Comparison of ENCODE assay signal across 7 cellular contexts in genomic region chr21:33576741-33577141, GRCh38. TPM values are rescaled to one million over a fixed set of nuclear protein-coding genes. Genes with fewer than 3 reads are reported as not detected.
DNase-seq lines count a peak whose midpoint lies in the region; ATAC-seq, FAIRE-seq and TF ChIP-seq lines count a peak whose summit lies in the region.
"Not testable (repeated sequence)": the region's sequence is repeated elsewhere in the genome, so short reads cannot be mapped to it uniquely, and the experiment has no call there.

No MANE protein-coding gene starts in this region.

- H3K9me3 Mint-ChIP-seq in Calu3 (ENCODE audit: low read depth, unreplicated experiment); HFFc6; activated CD8-positive, alpha-beta T cell treated with anti-CD3 and anti-CD28 coated beads for 36 hours: not testable (repeated sequence)

- TF ChIP-seq POLR2A in HepG2 (IDR thresholded peaks at IDR 0.05; ENCODE audit: insufficient read depth in 1 of 2, low read depth in 2 of 2, low read length in 2 of 2): 0 out of 4 replicates have a peak, but pooled peaks of 1 of the 2 experiments have one; percentile 44

- H3K36me3 Mint-ChIP-seq in Calu3 (ENCODE audit: insufficient read depth, unreplicated experiment) (peaks cover 28% of the 10 kb centered on the region), HFFc6 (ENCODE audit: low read depth) (peaks cover 28% of the 10 kb centered on the region)
- peaks cover 40% of the 10 kb centered on the region for H3K36me3 Mint-ChIP-seq in activated CD8-positive, alpha-beta T cell treated with anti-CD3 and anti-CD28 coated beads for 36 hours (ENCODE audit: low read depth)

- H3K9ac ChIP-seq in HepG2 (ENCODE audit: insufficient read depth, low read depth, low read length): peak overlapping the region; percentile 5; the same call in 1 of the 2 replicates
- H3K9ac ChIP-seq in smooth muscle cell (ENCODE audit: low read depth): not testable (repeated sequence)

- DNase-seq in Calu3; HFFc6; activated CD8-positive, alpha-beta T cell treated with anti-CD3 and anti-CD28 coated beads for 36 hours; smooth muscle cell (lab: John Stamatoyannopoulos, UW; ENCODE audit: unreplicated experiment): not testable (repeated sequence)
- peak; percentile 37 for DNase-seq in amniotic epithelial cell (ENCODE audit: low read depth)
- DNase-seq in fibroblast of villous mesenchyme (ENCODE audit: low read depth): peak; percentile 34
- DNase-seq in HepG2 (ENCODE audit: low spot score): peak; percentile 99

- H3K79me2 ChIP-seq in HepG2 (ENCODE audit: insufficient read depth, low read length); smooth muscle cell (ENCODE audit: low read depth): not testable (repeated sequence)

- not testable (repeated sequence) for TF ChIP-seq CTCF in Calu3 (IDR thresholded peaks at IDR 0.05; ENCODE audit: unreplicated experiment); HFFc6 (IDR thresholded peaks at IDR 0.05); activated CD8-positive, alpha-beta T cell treated with anti-CD3 and anti-CD28 coated beads for 36 hours (IDR thresholded peaks at IDR 0.05); fibroblast of villous mesenchyme (IDR thresholded peaks at IDR 0.05; ENCODE audit: insufficient read depth, low read depth, low read length); HepG2 (CRISPR knock-in tag; IDR thresholded peaks at IDR 0.05); smooth muscle cell (IDR thresholded peaks at IDR 0.05; ENCODE audit: borderline replicate concordance, insufficient read depth, poor library complexity, severe bottlenecking)

- H4K20me1 ChIP-seq in HepG2 (ENCODE audit: insufficient read depth, low read length): not testable (repeated sequence)
- peaks cover 40% of the 10 kb centered on the region for H4K20me1 ChIP-seq in smooth muscle cell (ENCODE audit: low read depth)

- H3F3A ChIP-seq in smooth muscle cell (ENCODE audit: low read depth): peaks cover 29% of the 10 kb centered on the region

- POLR2A ChIA-PET in activated CD8-positive, alpha-beta T cell treated with anti-CD3 and anti-CD28 coated beads for 36 hours (lab: Charles Lee): not testable (repeated sequence)
- POLR2A ChIA-PET in HepG2 (lab: Yijun Ruan, JAX): interaction anchor here (0.9 to 2.2 kb wide), 2 partner anchors 12 kb away, joined by 4 to 8 read pairs; partner anchors contain the start of gene DONSON

- H3K27me3 ChIP-seq in HepG2 (ENCODE audit: control insufficient read depth in 1 of 2, insufficient read depth in 2 of 2, low read length in 2 of 2); smooth muscle cell (ENCODE audit: low read depth): not testable (repeated sequence)

- H3K4me2 ChIP-seq in HepG2 (ENCODE audit: low read depth, low read length): peak overlapping the region; percentile 41
- H3K4me2 ChIP-seq in smooth muscle cell: not testable (repeated sequence)

- CTCF ChIA-PET in Calu3 (lab: Charles Lee); HepG2 (lab: Yijun Ruan, JAX; ENCODE audit: low intra/inter-chr PET ratio, low total read pairs): not testable (repeated sequence)
- CTCF ChIA-PET in activated CD8-positive, alpha-beta T cell treated with anti-CD3 and anti-CD28 coated beads for 36 hours (lab: Charles Lee): interaction anchor here (0.8 to 2.1 kb wide), 2 partner anchors 12 to 23 kb away, joined by 3 to 7 read pairs; partner anchors contain the start of gene DONSON

- TF ChIP-seq EP300 in HepG2 (IDR thresholded peaks at IDR 0.05; ENCODE audit: low read depth in 2 of 2, low read length in 2 of 2) (peak; percentile 89 to 90), HepG2 (CRISPR knock-in tag; IDR thresholded peaks at IDR 0.05; ENCODE audit: borderline replicate concordance) (peak; percentile 94)

- peak overlapping the region; percentile 92 for H3K27ac ChIP-seq in HepG2 (ENCODE audit: extremely low read length, insufficient read depth, low read length)
- H3K27ac ChIP-seq in smooth muscle cell (ENCODE audit: low read depth): peak overlapping the region; percentile 48

- H3K27ac Mint-ChIP-seq in Calu3 (ENCODE audit: unreplicated experiment): not testable (repeated sequence)
- H3K27ac Mint-ChIP-seq in HFFc6: peak overlapping the region; percentile 69
- peak overlapping the region; percentile 34 for H3K27ac Mint-ChIP-seq in activated CD8-positive, alpha-beta T cell treated with anti-CD3 and anti-CD28 coated beads for 36 hours

- peak; percentile 81 for FAIRE-seq in HepG2 (lab: Jason Lieb, UNC)

- TSS peak; percentile 40 for BruUV-seq in Calu3 (replicated peaks; lab: Mats Ljungman, UMichigan)
- BruUV-seq in HepG2 (replicated peaks; lab: Mats Ljungman, UMichigan): not testable (repeated sequence)

- H3K27me3 Mint-ChIP-seq in Calu3 (ENCODE audit: unreplicated experiment); HFFc6 (ENCODE audit: insufficient read depth); activated CD8-positive, alpha-beta T cell treated with anti-CD3 and anti-CD28 coated beads for 36 hours: not testable (repeated sequence)

- not testable (repeated sequence) for ATAC-seq in activated CD8-positive, alpha-beta T cell treated with anti-CD3 and anti-CD28 coated beads for 36 hours
- peak; percentile 95 for ATAC-seq in HepG2

- peaks cover 1 to 22% of the 10 kb centered on the region in 2 experiments; a peak in 4 of 5 replicates for H3K36me3 ChIP-seq in HepG2 (replicated peaks in 1 of 2; ENCODE audit: control insufficient read depth in 1 of 2, insufficient read depth in 2 of 2, low read length in 2 of 2)
- peaks cover 22% of the 10 kb centered on the region for H3K36me3 ChIP-seq in smooth muscle cell (ENCODE audit: low read depth)

- not testable (repeated sequence) for H3K9me3 ChIP-seq in HepG2 (ENCODE audit: low read length); smooth muscle cell (replicated peaks; ENCODE audit: low read depth)

- not testable (repeated sequence) for H3K4me3 ChIP-seq in fibroblast of villous mesenchyme (ENCODE audit: low read depth, low read length); smooth muscle cell
- H3K4me3 ChIP-seq in HepG2 (replicated peaks in 1 of 3; ENCODE audit: insufficient read depth in 1 of 3, low read depth in 2 of 3, low read length in 3 of 3): peak overlapping the region in 1 of 3 experiments; percentile 6; a peak in 1 of 6 replicates

- WGBS in HepG2 (ENCODE audit: low lambda C conversion rate): 0% methylated on average over 2 of the region's 2 CpGs
- 74% methylated on average over 2 of the region's 2 CpGs for WGBS in smooth muscle cell (ENCODE audit: low lambda C conversion rate)

- not testable (repeated sequence) for H3K4me1 Mint-ChIP-seq in Calu3 (ENCODE audit: low read depth, unreplicated experiment)
- peaks cover 32% of the 10 kb centered on the region for H3K4me1 Mint-ChIP-seq in HFFc6 (ENCODE audit: low read depth)
- peaks cover 14% of the 10 kb centered on the region for H3K4me1 Mint-ChIP-seq in activated CD8-positive, alpha-beta T cell treated with anti-CD3 and anti-CD28 coated beads for 36 hours (ENCODE audit: low read depth)

- intact Hi-C loops in Calu3 (cut with micrococcal nuclease; ENCODE audit: unreplicated experiment); activated CD8-positive, alpha-beta T cell treated with anti-CD3 and anti-CD28 coated beads for 36 hours (cut with micrococcal nuclease); HepG2 (cut with micrococcal nuclease; ENCODE audit: unreplicated experiment): not testable (repeated sequence)

- not testable (repeated sequence) for TF ChIP-seq RAD21 in HepG2 (CRISPR knock-in tag; IDR thresholded peaks at IDR 0.05)

- peaks cover 69% of the 10 kb centered on the region for H3K4me1 ChIP-seq in HepG2 (ENCODE audit: insufficient read depth, low read length)
- not testable (repeated sequence) for H3K4me1 ChIP-seq in smooth muscle cell (ENCODE audit: low read depth)

- in situ Hi-C loops in HepG2 (cut with HindIII; ENCODE audit: extremely low pct_ligation_motif_present, low pct_unique_long_range_greater_than_20kb): not testable (repeated sequence)

- H2AFZ ChIP-seq in HepG2 (ENCODE audit: low read length); smooth muscle cell (ENCODE audit: low read depth): not testable (repeated sequence)

- H3K4me3 Mint-ChIP-seq in Calu3 (ENCODE audit: low read depth, unreplicated experiment); activated CD8-positive, alpha-beta T cell treated with anti-CD3 and anti-CD28 coated beads for 36 hours: not testable (repeated sequence)
- peak overlapping the region; percentile 48; the same call in 1 of the 2 replicates for H3K4me3 Mint-ChIP-seq in HFFc6

RNA-seq across cellular contexts. Expression of gene DONSON, which starts 11.7 kb away (rescaled TPM):
- total RNA-seq in Calu3 (2022): 13.8 and 18.2 TPM in 2 replicates
- 10 to 100 TPM; 14.7 to 32.0 (median 28.6) TPM for total RNA-seq in HFFc6 (2021; fragmentation: NEBNext Ultra II Directional; extraction: Animal tissue kit (Norgen Biotek cat#: 25700))
- total RNA-seq in activated CD8-positive, alpha-beta T cell treated with anti-CD3 and anti-CD28 coated beads for 36 hours: 10 to 100 TPM; 36.8 to 41.5 TPM
- total RNA-seq in fibroblast of villous mesenchyme: 26.7 and 38.0 TPM in 2 replicates
- 60.8 and 63.6 TPM in 2 replicates for total RNA-seq in HepG2 (2016; rRNA removed; fragmentation: Illumina TruSeq; extraction: Trizol)
- 19.3 and 25.7 TPM in 2 replicates for total RNA-seq in HepG2 (2016; cell fraction: cytosol; rRNA removed; fragmentation: Illumina TruSeq; extraction: Trizol; ENCODE audit: low read depth)
- total RNA-seq in HepG2 (2016; cell fraction: insoluble cytoplasmic fraction; rRNA removed; fragmentation: Illumina TruSeq; extraction: Trizol): 63.7 and 64.8 TPM in 2 replicates
- total RNA-seq in HepG2 (2016; cell fraction: membrane; rRNA removed; fragmentation: Illumina TruSeq; extraction: Trizol): 39.0 and 44.1 TPM in 2 replicates
- 49.7 and 57.4 TPM in 2 replicates for total RNA-seq in HepG2 (2016; cell fraction: nucleus; rRNA removed; fragmentation: Illumina TruSeq; extraction: Trizol)
- 23.8 and 35.4 TPM in 2 replicates for polyA plus RNA-seq in HepG2 (2011; rRNA removed)
- 14.5 and 16.8 TPM in 2 replicates for polyA plus RNA-seq in HepG2 (2011; cell fraction: cytosol; rRNA removed)
- 32.1 and 34.6 TPM in 2 replicates for polyA plus RNA-seq in HepG2 (2011; cell fraction: nucleus; rRNA removed)
- polyA plus RNA-seq in HepG2 (2012): 27.0 and 35.7 TPM in 2 replicates
- polyA plus RNA-seq in HepG2 (2016; cell fraction: cytosol; fragmentation: Illumina TruSeq; extraction: Trizol; ENCODE audit: low read depth): 14.8 and 16.8 TPM in 2 replicates
- 70.4 and 76.8 TPM in 2 replicates for polyA plus RNA-seq in HepG2 (2016; cell fraction: insoluble cytoplasmic fraction; fragmentation: Illumina TruSeq; extraction: Trizol; ENCODE audit: low read depth)
- 27.4 and 32.3 TPM in 2 replicates for polyA plus RNA-seq in HepG2 (2016; cell fraction: membrane; fragmentation: Illumina TruSeq; extraction: Trizol; ENCODE audit: low read depth)
- 91.6 and 102 TPM in 2 replicates for polyA plus RNA-seq in HepG2 (2016; cell fraction: nucleus; fragmentation: Illumina TruSeq; extraction: Trizol; ENCODE audit: insufficient read depth, low read depth)
- polyA minus RNA-seq in HepG2 (2011; rRNA and poly(A)+ RNA removed; ENCODE audit: low replicate concordance): 21.0 and 36.0 TPM in 2 replicates
- 14.6 and 17.7 TPM in 2 replicates for polyA minus RNA-seq in HepG2 (2011; cell fraction: cytosol; rRNA and poly(A)+ RNA removed)
- polyA minus RNA-seq in HepG2 (2011; cell fraction: nucleus; rRNA and poly(A)+ RNA removed): 23.7 and 27.5 TPM in 2 replicates
- total RNA-seq in smooth muscle cell: 39.9 and 41.7 TPM in 2 replicates
- polyA plus RNA-seq in smooth muscle cell: 38.0 and 41.0 TPM in 2 replicates

RNA-seq across cellular contexts. Expression of gene SON, which starts 33.9 kb away (rescaled TPM):
- total RNA-seq in Calu3 (2022) (188 and 191 TPM in 2 replicates), fibroblast of villous mesenchyme (119 and 134 TPM in 2 replicates), HepG2 (2016; rRNA removed; fragmentation: Illumina TruSeq; extraction: Trizol) (78.3 and 291 TPM in 2 replicates), smooth muscle cell (164 and 304 TPM in 2 replicates)
- total RNA-seq in HFFc6 (2021; fragmentation: NEBNext Ultra II Directional; extraction: Animal tissue kit (Norgen Biotek cat#: 25700)): 100 to 1,000 TPM; 193 to 233 (median 219) TPM
- total RNA-seq in activated CD8-positive, alpha-beta T cell treated with anti-CD3 and anti-CD28 coated beads for 36 hours: 100 to 1,000 TPM; 267 to 276 TPM
- total RNA-seq in HepG2 (2016; cell fraction: cytosol; rRNA removed; fragmentation: Illumina TruSeq; extraction: Trizol; ENCODE audit: low read depth): 8.5 and 9.3 TPM in 2 replicates
- 71.9 and 282 TPM in 2 replicates for total RNA-seq in HepG2 (2016; cell fraction: insoluble cytoplasmic fraction; rRNA removed; fragmentation: Illumina TruSeq; extraction: Trizol)
- 38.8 and 42.6 TPM in 2 replicates for total RNA-seq in HepG2 (2016; cell fraction: membrane; rRNA removed; fragmentation: Illumina TruSeq; extraction: Trizol)
- 173 and 188 TPM in 2 replicates for total RNA-seq in HepG2 (2016; cell fraction: nucleus; rRNA removed; fragmentation: Illumina TruSeq; extraction: Trizol)
- polyA plus RNA-seq in HepG2 (2011; rRNA removed) (60.8 and 61.3 TPM in 2 replicates), smooth muscle cell (286 and 404 TPM in 2 replicates)
- 27.3 and 38.0 TPM in 2 replicates for polyA plus RNA-seq in HepG2 (2011; cell fraction: cytosol; rRNA removed)
- 184 and 204 TPM in 2 replicates for polyA plus RNA-seq in HepG2 (2011; cell fraction: nucleus; rRNA removed)
- polyA plus RNA-seq in HepG2 (2012): 121 and 128 TPM in 2 replicates
- polyA plus RNA-seq in HepG2 (2016; cell fraction: cytosol; fragmentation: Illumina TruSeq; extraction: Trizol; ENCODE audit: low read depth): 4.6 and 5.8 TPM in 2 replicates
- polyA plus RNA-seq in HepG2 (2016; cell fraction: insoluble cytoplasmic fraction; fragmentation: Illumina TruSeq; extraction: Trizol; ENCODE audit: low read depth): 116 and 145 TPM in 2 replicates
- polyA plus RNA-seq in HepG2 (2016; cell fraction: membrane; fragmentation: Illumina TruSeq; extraction: Trizol; ENCODE audit: low read depth): 16.5 and 18.3 TPM in 2 replicates
- 242 and 248 TPM in 2 replicates for polyA plus RNA-seq in HepG2 (2016; cell fraction: nucleus; fragmentation: Illumina TruSeq; extraction: Trizol; ENCODE audit: insufficient read depth, low read depth)
- polyA minus RNA-seq in HepG2 (2011; rRNA and poly(A)+ RNA removed; ENCODE audit: low replicate concordance): 192 and 202 TPM in 2 replicates
- 80.6 and 107 TPM in 2 replicates for polyA minus RNA-seq in HepG2 (2011; cell fraction: cytosol; rRNA and poly(A)+ RNA removed)
- polyA minus RNA-seq in HepG2 (2011; cell fraction: nucleus; rRNA and poly(A)+ RNA removed): 280 and 289 TPM in 2 replicates

RNA-seq across cellular contexts. Expression of gene GART, which starts 34.8 kb away (rescaled TPM):
- total RNA-seq in Calu3 (2022) (102 TPM in 2 replicates), fibroblast of villous mesenchyme (73.1 and 109 TPM in 2 replicates), HepG2 (2016; rRNA removed; fragmentation: Illumina TruSeq; extraction: Trizol) (109 and 151 TPM in 2 replicates), smooth muscle cell (38.3 and 62.1 TPM in 2 replicates)
- 10 to 100 TPM; 72.6 to 87.5 (median 80.2) TPM for total RNA-seq in HFFc6 (2021; fragmentation: NEBNext Ultra II Directional; extraction: Animal tissue kit (Norgen Biotek cat#: 25700))
- total RNA-seq in activated CD8-positive, alpha-beta T cell treated with anti-CD3 and anti-CD28 coated beads for 36 hours: 100 to 1,000 TPM; 224 to 232 TPM
- total RNA-seq in HepG2 (2016; cell fraction: cytosol; rRNA removed; fragmentation: Illumina TruSeq; extraction: Trizol; ENCODE audit: low read depth): 31.1 and 36.8 TPM in 2 replicates
- total RNA-seq in HepG2 (2016; cell fraction: insoluble cytoplasmic fraction; rRNA removed; fragmentation: Illumina TruSeq; extraction: Trizol): 113 and 146 TPM in 2 replicates
- 32.8 and 39.5 TPM in 2 replicates for total RNA-seq in HepG2 (2016; cell fraction: membrane; rRNA removed; fragmentation: Illumina TruSeq; extraction: Trizol)
- 90.9 and 99.5 TPM in 2 replicates for total RNA-seq in HepG2 (2016; cell fraction: nucleus; rRNA removed; fragmentation: Illumina TruSeq; extraction: Trizol)
- polyA plus RNA-seq in HepG2 (2011; rRNA removed) (17.7 and 17.9 TPM in 2 replicates), smooth muscle cell (29.0 and 31.5 TPM in 2 replicates)
- 9.6 and 13.2 TPM in 2 replicates for polyA plus RNA-seq in HepG2 (2011; cell fraction: cytosol; rRNA removed)
- 19.9 and 27.1 TPM in 2 replicates for polyA plus RNA-seq in HepG2 (2011; cell fraction: nucleus; rRNA removed)
- polyA plus RNA-seq in HepG2 (2012): 50.5 and 59.0 TPM in 2 replicates
- 4.4 and 5.6 TPM in 2 replicates for polyA plus RNA-seq in HepG2 (2016; cell fraction: cytosol; fragmentation: Illumina TruSeq; extraction: Trizol; ENCODE audit: low read depth)
- polyA plus RNA-seq in HepG2 (2016; cell fraction: insoluble cytoplasmic fraction; fragmentation: Illumina TruSeq; extraction: Trizol; ENCODE audit: low read depth): 99.4 and 99.8 TPM in 2 replicates
- polyA plus RNA-seq in HepG2 (2016; cell fraction: membrane; fragmentation: Illumina TruSeq; extraction: Trizol; ENCODE audit: low read depth): 8.6 and 10.6 TPM in 2 replicates
- polyA plus RNA-seq in HepG2 (2016; cell fraction: nucleus; fragmentation: Illumina TruSeq; extraction: Trizol; ENCODE audit: insufficient read depth, low read depth): 70.2 and 73.8 TPM in 2 replicates
- 15.8 and 35.7 TPM in 2 replicates for polyA minus RNA-seq in HepG2 (2011; rRNA and poly(A)+ RNA removed; ENCODE audit: low replicate concordance)
- 21.5 and 23.0 TPM in 2 replicates for polyA minus RNA-seq in HepG2 (2011; cell fraction: cytosol; rRNA and poly(A)+ RNA removed)
- polyA minus RNA-seq in HepG2 (2011; cell fraction: nucleus; rRNA and poly(A)+ RNA removed): 73.8 and 95.2 TPM in 2 replicates
